In the genomic region with DNA sequence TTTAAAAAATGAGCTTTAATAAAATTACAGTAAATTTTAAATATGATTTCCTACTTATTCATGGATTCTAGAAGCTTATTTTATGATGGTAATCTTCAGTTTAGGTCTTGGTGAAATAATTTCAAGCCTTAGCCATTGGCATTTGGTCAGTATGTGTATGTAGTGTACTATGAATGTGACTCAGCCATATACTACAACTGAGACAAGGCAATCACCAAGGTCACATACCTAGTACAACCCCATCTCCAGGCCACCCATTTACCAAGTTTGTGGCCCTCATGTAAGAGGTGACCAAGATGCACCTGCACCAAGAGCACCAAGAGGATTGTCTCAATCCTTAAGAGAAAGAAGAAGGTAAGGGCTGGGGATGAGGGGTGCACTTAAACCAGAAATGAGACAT, we compare ENCODE assay signal across 17 cellular contexts. TPM values are rescaled to one million over a fixed set of nuclear protein-coding genes. Genes with fewer than 3 reads are reported as not detected.
DNase-seq lines count a peak whose midpoint lies in the region; ATAC-seq lines count a peak whose summit lies in the region.
"Had no signal": no experiment of that assay in that cellular context is flagged by ENCODE, and none has a peak within 500 bp of the region (broad histone marks: within the 10 kb centered on the region; RNA-seq: fewer than 3 reads in every experiment).

No MANE protein-coding gene starts in this region.

- POLR2A ChIA-PET in activated CD4-positive, alpha-beta T cell treated with anti-CD3 and anti-CD28 coated beads, Interleukin-2, amount 10 ng/mL, durations not matched to agents 7 days and 5 days (lab: Charles Lee) = no interaction called here

- no peak overlapping the region for H3K27ac Mint-ChIP-seq in activated CD4-positive, alpha-beta T cell treated with anti-CD3 and anti-CD28 coated beads, Interleukin-2, amount 10 ng/mL, durations not matched to agents 7 days and 5 days
- H3K27ac Mint-ChIP-seq: activated CD4-positive, alpha-beta memory T cell treated with anti-CD3 and anti-CD28 coated beads for 36 hours; activated naive CD8-positive, alpha-beta T cell; memory B cell had no signal

- ATAC-seq in GM18499 (IDR thresholded peaks at IDR 0.05; ENCODE audit: insufficient read depth, unreplicated experiment) = peak; percentile 38
- peak; percentile 63 for ATAC-seq in GM19395 (IDR thresholded peaks at IDR 0.05; ENCODE audit: unreplicated experiment)
- ATAC-seq in HG02885 (IDR thresholded peaks at IDR 0.05; ENCODE audit: poor library complexity, unreplicated experiment) = peak; percentile 56
- ATAC-seq in HG03575 (IDR thresholded peaks at IDR 0.05; ENCODE audit: extremely low read depth, insufficient number of reproducible peaks, low FRiP score, unreplicated experiment) = peak; percentile 22
- ATAC-seq: activated T-cell treated with anti-CD3 and anti-CD28 coated beads, Interleukin-2, amount 50 U/mL, for 4 hours had no signal

- CTCF ChIA-PET in activated CD4-positive, alpha-beta T cell treated with anti-CD3 and anti-CD28 coated beads, Interleukin-2, amount 10 ng/mL, durations not matched to agents 7 days and 5 days (lab: Charles Lee) = interaction anchor here (0.9 kb wide), 1 partner anchor 14 kb away, joined by 5 read pairs; no protein-coding TSS in a partner anchor

- no peak overlapping the region for H3K4me3 Mint-ChIP-seq in activated CD4-positive, alpha-beta T cell treated with anti-CD3 and anti-CD28 coated beads, Interleukin-2, amount 10 ng/mL, durations not matched to agents 7 days and 5 days
- H3K4me3 Mint-ChIP-seq: activated CD4-positive, alpha-beta memory T cell treated with anti-CD3 and anti-CD28 coated beads for 36 hours; activated naive CD8-positive, alpha-beta T cell; activated T-cell treated with anti-CD3 and anti-CD28 coated beads, Interleukin-2, amount 50 U/mL, for 4 hours; memory B cell had no signal

- no peaks in the 10 kb centered on the region for H3K36me3 Mint-ChIP-seq in activated CD4-positive, alpha-beta T cell treated with anti-CD3 and anti-CD28 coated beads, Interleukin-2, amount 10 ng/mL, durations not matched to agents 7 days and 5 days (ENCODE audit: low read depth)
- H3K36me3 Mint-ChIP-seq: memory B cell had no signal

- H3K9me3 Mint-ChIP-seq in activated CD4-positive, alpha-beta T cell treated with anti-CD3 and anti-CD28 coated beads, Interleukin-2, amount 10 ng/mL, durations not matched to agents 7 days and 5 days = no peaks in the 10 kb centered on the region
- H3K9me3 Mint-ChIP-seq: activated CD4-positive, alpha-beta memory T cell treated with anti-CD3 and anti-CD28 coated beads for 36 hours; activated T-cell treated with anti-CD3 and anti-CD28 coated beads, Interleukin-2, amount 50 U/mL, for 4 hours; memory B cell had no signal

- H3K27me3 Mint-ChIP-seq in activated CD4-positive, alpha-beta T cell treated with anti-CD3 and anti-CD28 coated beads, Interleukin-2, amount 10 ng/mL, durations not matched to agents 7 days and 5 days = no peaks in the 10 kb centered on the region
- H3K27me3 Mint-ChIP-seq: activated CD4-positive, alpha-beta memory T cell treated with anti-CD3 and anti-CD28 coated beads for 36 hours; activated naive CD8-positive, alpha-beta T cell had no signal

- intact Hi-C loops in cardiac septum (cut with DNase I) = no loop called here

- DNase-seq in activated CD4-positive, alpha-beta T cell treated with anti-CD3 and anti-CD28 coated beads, Interleukin-2, amount 10 ng/mL, durations not matched to agents 7 days and 5 days = no peak
- no peak for DNase-seq in cardiac septum (ENCODE audit: low spot score)
- DNase-seq in 8988T = no peak
- DNase-seq in AML-193 (lab: John Stamatoyannopoulos, UW) = no peak
- DNase-seq: activated CD4-positive, alpha-beta memory T cell treated with anti-CD3 and anti-CD28 coated beads for 36 hours; activated T-cell treated with anti-CD3 and anti-CD28 coated beads, Interleukin-2, amount 50 U/mL, for 4 hours; heart right ventricle; NCI-H1417 treated with DMSO at 0.1 percent for 48 hours; NCI-H345 had no signal

- peaks cover 1% of the 10 kb centered on the region for H3K4me1 Mint-ChIP-seq in activated CD4-positive, alpha-beta T cell treated with anti-CD3 and anti-CD28 coated beads, Interleukin-2, amount 10 ng/mL, durations not matched to agents 7 days and 5 days
- H3K4me1 Mint-ChIP-seq: memory B cell had no signal

RNA-seq across cellular contexts. Expression of a gene that starts 54.8 kb away (rescaled TPM):
- total RNA-seq in activated CD4-positive, alpha-beta T cell treated with anti-CD3 and anti-CD28 coated beads, Interleukin-2, amount 10 ng/mL, durations not matched to agents 7 days and 5 days = not detected
- 4.3 TPM for total RNA-seq in cardiac septum
- total RNA-seq: activated CD4-positive, alpha-beta memory T cell treated with anti-CD3 and anti-CD28 coated beads for 36 hours; activated T-cell treated with anti-CD3 and anti-CD28 coated beads, Interleukin-2, amount 50 U/mL, for 4 hours; renal cortical epithelial cell; SK-MEL-5 had no signal
